Comparison of ENCODE assay signal across 15 cellular contexts in genomic region chr20:4787069-4787468, GRCh38. TPM values are rescaled to one million over a fixed set of nuclear protein-coding genes. Genes with fewer than 3 reads are reported as not detected.
DNase-seq lines count a peak whose midpoint lies in the region; ATAC-seq and TF ChIP-seq lines count a peak whose summit lies in the region.
"Had no signal": no experiment of that assay in that cellular context is flagged by ENCODE, and none has a peak within 500 bp of the region (broad histone marks: within the 10 kb centered on the region; RNA-seq: fewer than 3 reads in every experiment).

No MANE protein-coding gene starts in this region.

- intact Hi-C loops in left ventricle myocardium inferior (cut with micrococcal nuclease), result no loop called here
- intact Hi-C loops in upper lobe of right lung (cut with DNase I), result no loop called here
- intact Hi-C loops in Caco-2 (cut with micrococcal nuclease; ENCODE audit: unreplicated experiment), result no loop called here

- CTCF ChIA-PET in Caco-2 (lab: Charles Lee), result no interaction called here

- H3K27ac ChIP-seq in right atrium auricular region, result no peak overlapping the region
- H3K27ac ChIP-seq in left ventricle myocardium inferior (replicated peaks), result no peak overlapping the region
- no peak overlapping the region for H3K27ac ChIP-seq in upper lobe of right lung
- H3K27ac ChIP-seq: BLaER1, heart right ventricle, lower lobe of right lung, parathyroid adenoma, SJCRH30 had no signal

- no peaks in the 10 kb centered on the region for H3K4me1 ChIP-seq in right atrium auricular region
- no peaks in the 10 kb centered on the region for H3K4me1 ChIP-seq in left ventricle myocardium inferior
- H3K4me1 ChIP-seq in upper lobe of right lung, result no peaks in the 10 kb centered on the region
- H3K4me1 ChIP-seq in Caco-2, result no peaks in the 10 kb centered on the region
- H3K4me1 ChIP-seq: heart right ventricle, parathyroid adenoma, SJCRH30 had no signal

- H3K27ac Mint-ChIP-seq in T-helper 17 cell (peak overlapping the region; percentile 57), Caco-2 (ENCODE audit: unreplicated experiment) (no peak overlapping the region)

- H3K4me3 ChIP-seq in right atrium auricular region, result no peak overlapping the region
- H3K4me3 ChIP-seq in left ventricle myocardium inferior, result no peak overlapping the region
- H3K4me3 ChIP-seq in fibroblast of the aortic adventitia (ENCODE audit: low read depth, low read length), result no peak overlapping the region
- no peak overlapping the region for H3K4me3 ChIP-seq in upper lobe of right lung
- no peak overlapping the region for H3K4me3 ChIP-seq in Caco-2 (ENCODE audit: low read depth, low read length)
- H3K4me3 ChIP-seq: BLaER1, heart right ventricle, lower lobe of right lung, SJCRH30 had no signal

- ATAC-seq in T-helper 17 cell (peak; percentile 37), upper lobe of right lung (peak; percentile 41)

- H3K27me3 ChIP-seq in right atrium auricular region (no peaks in the 10 kb centered on the region), left ventricle myocardium inferior (ENCODE audit: low read depth) (no peaks in the 10 kb centered on the region), upper lobe of right lung (no peaks in the 10 kb centered on the region), Caco-2 (replicated peaks; ENCODE audit: control insufficient read depth, insufficient read depth, low read length) (no peaks in the 10 kb centered on the region)
- H3K27me3 ChIP-seq: BLaER1, heart right ventricle, SJCRH30 had no signal

- H3K4me3 Mint-ChIP-seq in T-helper 17 cell (no peak overlapping the region), Caco-2 (ENCODE audit: unreplicated experiment) (no peak overlapping the region)

- H3K9me3 ChIP-seq in right atrium auricular region (no peaks in the 10 kb centered on the region), left ventricle myocardium inferior (replicated peaks) (no peaks in the 10 kb centered on the region), T-helper 17 cell (ENCODE audit: control insufficient read depth, low read length, poor library complexity, severe bottlenecking) (no peaks in the 10 kb centered on the region), upper lobe of right lung (no peaks in the 10 kb centered on the region), Caco-2 (no peaks in the 10 kb centered on the region)
- H3K9me3 ChIP-seq: BLaER1, heart right ventricle, lower lobe of right lung, SJCRH30 had no signal

- peak; percentile 68 for DNase-seq in right atrium auricular region (ENCODE audit: low spot score)
- no peak for DNase-seq in left ventricle myocardium inferior
- no peak for DNase-seq in T-helper 17 cell
- peak; percentile 84 for DNase-seq in fibroblast of the aortic adventitia (ENCODE audit: low read depth)
- no peak for DNase-seq in upper lobe of right lung
- DNase-seq in NCI-H2029 (lab: John Stamatoyannopoulos, UW), result no peak
- DNase-seq in iPS-NIHi7 (ENCODE audit: extremely low spot score), result no peak
- DNase-seq in Caco-2, result no peak
- DNase-seq: heart right ventricle, lower lobe of right lung, NCI-H1105 treated with DMSO at 0.1 percent for 48 hours, NCI-H526, SJCRH30 had no signal

- H3K36me3 ChIP-seq in right atrium auricular region (no peaks in the 10 kb centered on the region), left ventricle myocardium inferior (peaks cover 12% of the 10 kb centered on the region), upper lobe of right lung (peaks cover 82% of the 10 kb centered on the region), Caco-2 (ENCODE audit: control insufficient read depth, insufficient read depth, low read length) (no peaks in the 10 kb centered on the region)
- H3K36me3 ChIP-seq: SJCRH30 had no signal

- no TSS peak for BruUV-seq in Caco-2 (replicated peaks; lab: Mats Ljungman, UMichigan)

- POLR2A ChIA-PET in Caco-2 (lab: Charles Lee), result no interaction called here

- TF ChIP-seq CTCF in right atrium auricular region (IDR thresholded peaks at IDR 0.05) (no peak), left ventricle myocardium inferior (IDR thresholded peaks at IDR 0.05; ENCODE audit: borderline replicate concordance) (no peak), fibroblast of the aortic adventitia (IDR thresholded peaks at IDR 0.05; ENCODE audit: insufficient read depth, low read length) (no peak), upper lobe of right lung (IDR thresholded peaks at IDR 0.05) (no peak), Caco-2 (IDR thresholded peaks at IDR 0.05; ENCODE audit: insufficient read depth in 1 of 2, low read depth in 1 of 2, low read length in 1 of 2, severe bottlenecking in 1 of 2, unreplicated experiment in 1 of 2) (no peak)

- H3K36me3 Mint-ChIP-seq in T-helper 17 cell (ENCODE audit: low read depth), result peaks cover 7% of the 10 kb centered on the region
- peaks cover 5% of the 10 kb centered on the region for H3K36me3 Mint-ChIP-seq in Caco-2 (ENCODE audit: insufficient read depth, unreplicated experiment)

- peaks cover 6% of the 10 kb centered on the region for H3K4me1 Mint-ChIP-seq in T-helper 17 cell
- H3K4me1 Mint-ChIP-seq in Caco-2 (ENCODE audit: low read depth, unreplicated experiment), result no peaks in the 10 kb centered on the region

- no peaks in the 10 kb centered on the region for H3K9me3 Mint-ChIP-seq in Caco-2 (ENCODE audit: unreplicated experiment)

- no peaks in the 10 kb centered on the region for H3K27me3 Mint-ChIP-seq in T-helper 17 cell
- H3K27me3 Mint-ChIP-seq in Caco-2 (ENCODE audit: insufficient read depth, unreplicated experiment), result no peaks in the 10 kb centered on the region

RNA-seq across cellular contexts. Expression of gene RASSF2, which starts 36.3 kb away (rescaled TPM):
- total RNA-seq in right atrium auricular region (10 to 100 TPM in 1 of 2 donors, 1 to 10 TPM in 1; 5.7 to 10.3 TPM), left ventricle myocardium inferior (3.0 TPM), T-helper 17 cell (10 to 100 TPM; 30.6 to 34.4 TPM), fibroblast of the aortic adventitia (ENCODE audit: low replicate concordance) (4.5 and 11.6 TPM in 2 replicates), upper lobe of right lung (35.3 TPM), Caco-2 (2022) (3.4 and 3.5 TPM in 2 replicates)

Comparison
In these comparisons a context has a peak if more than half of its experiments do, and no peak if none do; other contexts are left out.
1. DNase-seq: peak in right atrium auricular region (single experiment) and fibroblast of the aortic adventitia (single experiment); none in left ventricle myocardium inferior (single experiment), T-helper 17 cell (0 of 3), upper lobe of right lung (single experiment), NCI-H2029 (single experiment), iPS-NIHi7 (single experiment) and Caco-2 (0 of 2).